ENCODE assay signal across 10 cellular contexts in genomic region chr2:43524180-43524965, GRCh38.
DNase-seq lines count a peak whose midpoint lies in the region; ATAC-seq, FAIRE-seq and TF ChIP-seq lines count a peak whose summit lies in the region.
"Had no signal": no experiment of that assay in that cellular context is flagged by ENCODE, and none has a peak within 500 bp of the region (broad histone marks: within the 10 kb centered on the region; RNA-seq: fewer than 3 reads in every experiment).

No MANE protein-coding gene starts in this region.

- TF ChIP-seq POLR2A in adrenal gland (IDR thresholded peaks at IDR 0.05) = no peak

- no peaks in the 10 kb centered on the region for H3K9me3 ChIP-seq in adrenal gland (replicated peaks in 1 of 3)
- no peaks in the 10 kb centered on the region for H3K9me3 ChIP-seq in keratinocyte (ENCODE audit: control insufficient read depth, low read depth, low read length)
- no peaks in the 10 kb centered on the region for H3K9me3 ChIP-seq in aorta (ENCODE audit: control insufficient read depth, low read length)

- H3K4me1 Mint-ChIP-seq in activated CD8-positive, alpha-beta T cell treated with anti-CD3 and anti-CD28 coated beads for 36 hours (ENCODE audit: low read depth) = peaks cover 5% of the 10 kb centered on the region
- no peaks in the 10 kb centered on the region for H3K4me1 Mint-ChIP-seq in activated CD8-positive, alpha-beta T cell treated with anti-CD3 and anti-CD28 coated beads, Interleukin-2, amount 10 ng/mL, durations not matched to agents 7 days and 5 days (ENCODE audit: low read depth)
- H3K4me1 Mint-ChIP-seq in activated CD4-positive, alpha-beta T cell treated with anti-CD3 and anti-CD28 coated beads for 36 hours = peaks cover 16% of the 10 kb centered on the region

- no peak overlapping the region for H3K9ac ChIP-seq in keratinocyte (ENCODE audit: control insufficient read depth, extremely low read depth, insufficient read depth, low read length)

- intact Hi-C loops in activated CD8-positive, alpha-beta T cell treated with anti-CD3 and anti-CD28 coated beads for 36 hours (cut with micrococcal nuclease) = no loop called here
- intact Hi-C loops in adrenal gland (cut with DNase I) (no loop called here), aorta (cut with DNase I) (loop anchor here in 1 of 2 donors (5.0 to 10.0 kb wide), 2 partner anchors 37 to 130 kb away; no protein-coding TSS in a partner anchor)
- intact Hi-C loops in activated CD4-positive, alpha-beta T cell treated with anti-CD3 and anti-CD28 coated beads for 36 hours (cut with DNase I, micrococcal nuclease) = no loop called here

- H3K27ac Mint-ChIP-seq in activated CD8-positive, alpha-beta T cell treated with anti-CD3 and anti-CD28 coated beads for 36 hours = no peak overlapping the region
- no peak overlapping the region for H3K27ac Mint-ChIP-seq in activated CD8-positive, alpha-beta T cell treated with anti-CD3 and anti-CD28 coated beads, Interleukin-2, amount 10 ng/mL, durations not matched to agents 7 days and 5 days
- H3K27ac Mint-ChIP-seq in activated CD4-positive, alpha-beta T cell treated with anti-CD3 and anti-CD28 coated beads for 36 hours = no peak overlapping the region

- H3K9me1 ChIP-seq in keratinocyte (ENCODE audit: control insufficient read depth, extremely low read depth, insufficient read depth, low read length) = no peaks in the 10 kb centered on the region

- H3K4me3 Mint-ChIP-seq in activated CD8-positive, alpha-beta T cell treated with anti-CD3 and anti-CD28 coated beads for 36 hours = no peak overlapping the region
- H3K4me3 Mint-ChIP-seq in activated CD8-positive, alpha-beta T cell treated with anti-CD3 and anti-CD28 coated beads, Interleukin-2, amount 10 ng/mL, durations not matched to agents 7 days and 5 days = no peak overlapping the region
- no peak overlapping the region for H3K4me3 Mint-ChIP-seq in activated CD4-positive, alpha-beta T cell treated with anti-CD3 and anti-CD28 coated beads for 36 hours

- CTCF ChIA-PET in activated CD8-positive, alpha-beta T cell treated with anti-CD3 and anti-CD28 coated beads for 36 hours (lab: Charles Lee) = interaction anchor here (1.2 to 1.6 kb wide), 3 partner anchors 18 to 591 kb away, joined by 3 to 5 read pairs (median 3); no protein-coding TSS in a partner anchor
- CTCF ChIA-PET in activated CD8-positive, alpha-beta T cell treated with anti-CD3 and anti-CD28 coated beads, Interleukin-2, amount 10 ng/mL, durations not matched to agents 7 days and 5 days (lab: Charles Lee) = interaction anchor here (1.0 to 1.4 kb wide), 2 partner anchors 13 to 18 kb away, joined by 3 to 7 read pairs; no protein-coding TSS in a partner anchor
- CTCF ChIA-PET in activated CD4-positive, alpha-beta T cell treated with anti-CD3 and anti-CD28 coated beads for 36 hours (lab: Charles Lee) = interaction anchor here (1.0 to 1.7 kb wide), 4 partner anchors 18 to 40 kb away, joined by 3 read pairs; no protein-coding TSS in a partner anchor

- H3K9me3 Mint-ChIP-seq in activated CD8-positive, alpha-beta T cell treated with anti-CD3 and anti-CD28 coated beads for 36 hours = peaks cover 9% of the 10 kb centered on the region
- peaks cover 8% of the 10 kb centered on the region for H3K9me3 Mint-ChIP-seq in activated CD8-positive, alpha-beta T cell treated with anti-CD3 and anti-CD28 coated beads, Interleukin-2, amount 10 ng/mL, durations not matched to agents 7 days and 5 days (ENCODE audit: insufficient read depth)
- H3K9me3 Mint-ChIP-seq in activated CD4-positive, alpha-beta T cell treated with anti-CD3 and anti-CD28 coated beads for 36 hours (ENCODE audit: low read depth) = peaks cover 11% of the 10 kb centered on the region

- H3K4me3 ChIP-seq in adrenal gland (no peak overlapping the region), keratinocyte (ENCODE audit: control insufficient read depth in 2 of 3, extremely low read depth in 1 of 3, insufficient read depth in 2 of 3, low read depth in 1 of 3, low read length in 3 of 3) (no peak overlapping the region), aorta (ENCODE audit: low read length in 2 of 2) (no peak overlapping the region)

- H3K27ac ChIP-seq in adrenal gland (no peak overlapping the region), keratinocyte (ENCODE audit: control insufficient read depth, insufficient read depth, low read length) (no peak overlapping the region), aorta (ENCODE audit: low read depth in 1 of 2, low read length in 2 of 2) (peak overlapping the region; percentile 80 to 84)

- POLR2A ChIA-PET in activated CD8-positive, alpha-beta T cell treated with anti-CD3 and anti-CD28 coated beads for 36 hours (lab: Charles Lee) = no interaction called here
- POLR2A ChIA-PET in activated CD8-positive, alpha-beta T cell treated with anti-CD3 and anti-CD28 coated beads, Interleukin-2, amount 10 ng/mL, durations not matched to agents 7 days and 5 days (lab: Charles Lee) = no interaction called here
- POLR2A ChIA-PET in activated CD4-positive, alpha-beta T cell treated with anti-CD3 and anti-CD28 coated beads for 36 hours (lab: Charles Lee) = no interaction called here

- H3K79me2 ChIP-seq in keratinocyte (ENCODE audit: control insufficient read depth, insufficient read depth, low read length) = no peaks in the 10 kb centered on the region

- peak; percentile 45 for TF ChIP-seq CTCF in activated CD8-positive, alpha-beta T cell treated with anti-CD3 and anti-CD28 coated beads for 36 hours (IDR thresholded peaks at IDR 0.05)
- TF ChIP-seq CTCF in adrenal gland (IDR thresholded peaks at IDR 0.05) (peak in 4 of 6 experiments; percentile 11 to 28 (median 17)), keratinocyte (optimal IDR thresholded peaks at IDR 0.05 in 1 of 3, IDR thresholded peaks at IDR 0.05 in 1 of 3, conservative IDR thresholded peaks at IDR 0.05 in 1 of 3; ENCODE audit: extremely low read depth in 1 of 3, insufficient read depth in 2 of 3, low read length in 3 of 3) (peak in 2 of 3 experiments; percentile 22 to 28)

- H3K27me3 ChIP-seq in adrenal gland = no peaks in the 10 kb centered on the region
- H3K27me3 ChIP-seq in keratinocyte (ENCODE audit: control insufficient read depth, extremely low read depth, insufficient read depth, low read length) = no peaks in the 10 kb centered on the region
- H3K27me3 ChIP-seq in aorta (ENCODE audit: control insufficient read depth in 1 of 2, insufficient read depth in 2 of 2, low read length in 1 of 2) = no peaks in the 10 kb centered on the region

- no peak overlapping the region for H2AFZ ChIP-seq in keratinocyte (ENCODE audit: control insufficient read depth, low read length)

- FAIRE-seq in keratinocyte (lab: Jason Lieb, UNC) = no peak

- H4K20me1 ChIP-seq in keratinocyte (ENCODE audit: control insufficient read depth, extremely low read depth, insufficient read depth, low read length) = no peaks in the 10 kb centered on the region

- no peak overlapping the region for H3K4me2 ChIP-seq in keratinocyte (ENCODE audit: control insufficient read depth, extremely low read depth, insufficient read depth, low read depth, low read length)

- H3K36me3 Mint-ChIP-seq in activated CD8-positive, alpha-beta T cell treated with anti-CD3 and anti-CD28 coated beads for 36 hours (ENCODE audit: low read depth) = peaks cover 33% of the 10 kb centered on the region
- peaks cover 31% of the 10 kb centered on the region for H3K36me3 Mint-ChIP-seq in activated CD8-positive, alpha-beta T cell treated with anti-CD3 and anti-CD28 coated beads, Interleukin-2, amount 10 ng/mL, durations not matched to agents 7 days and 5 days (ENCODE audit: low read depth)
- H3K36me3 Mint-ChIP-seq in activated CD4-positive, alpha-beta T cell treated with anti-CD3 and anti-CD28 coated beads for 36 hours (ENCODE audit: low read depth) = peaks cover 37% of the 10 kb centered on the region

- dilution Hi-C loops in keratinocyte (cut with MboI; ENCODE audit: extremely low pct_ligation_motif_present, low sequenced_read_pairs) = no loop called here

- no peak for ATAC-seq in activated CD8-positive, alpha-beta T cell treated with anti-CD3 and anti-CD28 coated beads for 36 hours
- ATAC-seq in activated CD8-positive, alpha-beta T cell treated with anti-CD3 and anti-CD28 coated beads, Interleukin-2, amount 10 ng/mL, durations not matched to agents 7 days and 5 days = no peak
- no peak for ATAC-seq in aorta (ENCODE audit: low FRiP score)
- ATAC-seq in activated CD4-positive, alpha-beta T cell treated with anti-CD3 and anti-CD28 coated beads for 36 hours = no peak
- no peak for ATAC-seq in GM21717 (IDR thresholded peaks at IDR 0.05; ENCODE audit: unreplicated experiment)

- H3K4me1 ChIP-seq in adrenal gland (replicated peaks in 1 of 2) (peaks cover 18 to 29% of the 10 kb centered on the region in 2 donors), keratinocyte (ENCODE audit: control insufficient read depth, extremely low read depth, insufficient read depth, low read length) (peaks cover 12% of the 10 kb centered on the region), aorta (ENCODE audit: control insufficient read depth in 1 of 2, insufficient read depth in 2 of 2, low read length in 2 of 2) (peaks cover 8 to 9% of the 10 kb centered on the region in 2 donors)

- H3K27me3 Mint-ChIP-seq in activated CD8-positive, alpha-beta T cell treated with anti-CD3 and anti-CD28 coated beads for 36 hours = no peaks in the 10 kb centered on the region
- no peaks in the 10 kb centered on the region for H3K27me3 Mint-ChIP-seq in activated CD8-positive, alpha-beta T cell treated with anti-CD3 and anti-CD28 coated beads, Interleukin-2, amount 10 ng/mL, durations not matched to agents 7 days and 5 days (ENCODE audit: low read depth)
- H3K27me3 Mint-ChIP-seq in activated CD4-positive, alpha-beta T cell treated with anti-CD3 and anti-CD28 coated beads for 36 hours = no peaks in the 10 kb centered on the region

- no peaks in the 10 kb centered on the region for H3K36me3 ChIP-seq in adrenal gland (replicated peaks in 1 of 2)
- no peaks in the 10 kb centered on the region for H3K36me3 ChIP-seq in keratinocyte (ENCODE audit: control insufficient read depth in 2 of 2, extremely low read depth in 1 of 2, insufficient read depth in 2 of 2, low read length in 2 of 2)
- no peaks in the 10 kb centered on the region for H3K36me3 ChIP-seq in aorta (ENCODE audit: control insufficient read depth in 1 of 2, insufficient read depth in 2 of 2, low read length in 1 of 2)

- no peak for DNase-seq in activated CD8-positive, alpha-beta T cell treated with anti-CD3 and anti-CD28 coated beads for 36 hours
- DNase-seq in activated CD8-positive, alpha-beta T cell treated with anti-CD3 and anti-CD28 coated beads, Interleukin-2, amount 10 ng/mL, durations not matched to agents 7 days and 5 days = no peak
- DNase-seq in adrenal gland (no peak), keratinocyte (ENCODE audit: low read depth, low spot score) (no peak), aorta (no peak), NCI-H510A treated with DMSO at 0.1 percent for 48 hours (lab: John Stamatoyannopoulos, UW) (no peak)
- no peak for DNase-seq in activated CD4-positive, alpha-beta T cell treated with anti-CD3 and anti-CD28 coated beads for 36 hours
- DNase-seq: activated naive CD4-positive, alpha-beta T cell treated with anti-CD3 and anti-CD28 coated beads, Interleukin-2, amount 50 U/mL, for 16 hours; NCI-H2029 had no signal

- 85 to 91% (median 89%) methylated on average over 3 of the region's 3 CpGs for WGBS in adrenal gland, 4 donors
- WGBS in aorta, 2 donors = 16 to 20% methylated on average over 3 of the region's 3 CpGs

Comparison
In these comparisons a context has a peak if more than half of its experiments do, and no peak if none do; other contexts are left out.
1. H3K27ac ChIP-seq: peak in aorta (2 of 2); none in adrenal gland (0 of 5) and keratinocyte (single experiment).
2. Peak in every context shown above with its lines, with median percentiles within 50 percentile points of each other: CTCF ChIP-seq.